ENCODE assay signal across 9 cellular contexts in genomic region chr20:51492167-51493092, GRCh38. TPM values are rescaled to one million over a fixed set of nuclear protein-coding genes. Genes with fewer than 3 reads are reported as not detected.
DNase-seq lines count a peak whose midpoint lies in the region; ATAC-seq, FAIRE-seq and TF ChIP-seq lines count a peak whose summit lies in the region.
"Had no signal": no experiment of that assay in that cellular context is flagged by ENCODE, and none has a peak within 500 bp of the region (broad histone marks: within the 10 kb centered on the region; RNA-seq: fewer than 3 reads in every experiment).

No MANE protein-coding gene starts in this region.

- H3K9me3 ChIP-seq in gastrocnemius medialis, result no peaks in the 10 kb centered on the region

- CTCF ChIA-PET in WTC11 (lab: Charles Lee), result no interaction called here

- H3K79me2 ChIP-seq in GM23338 (replicated peaks; ENCODE audit: insufficient read depth), result no peaks in the 10 kb centered on the region

- no peak overlapping the region for H3K4me2 ChIP-seq in GM23338

- peak; percentile 56 for ATAC-seq in GM23338
- ATAC-seq in WTC11, result peak; percentile 45
- peak; percentile 94 for ATAC-seq in left ventricle myocardium superior
- peak in 1 of 2 donors; percentile 24 for ATAC-seq in gastrocnemius medialis
- no peak for ATAC-seq in GM21360 (IDR thresholded peaks at IDR 0.05; ENCODE audit: unreplicated experiment)
- ATAC-seq in GM21381 (IDR thresholded peaks at IDR 0.05; ENCODE audit: unreplicated experiment), result no peak

- TF ChIP-seq POLR2A in gastrocnemius medialis (IDR thresholded peaks at IDR 0.05), result no peak

- H2AFZ ChIP-seq in GM23338, result peak overlapping the region; percentile 69; the same call in 1 of the 2 replicates

- DNase-seq in GM23338 (ENCODE audit: low spot score) (peak; percentile 28), WTC11 (ENCODE audit: low spot score) (no peak), left ventricle myocardium superior (peak; percentile 79), gastrocnemius medialis (no peak), RCC 7860 (ENCODE audit: low spot score) (no peak)
- no peak for DNase-seq in stimulated activated CD4-positive, alpha-beta T cell treated with anti-CD3 and anti-CD28 coated beads, Interleukin-2, amount 100 ng/mL, for 48 hours
- DNase-seq: NCI-H524 treated with DMSO at 0.1 percent for 48 hours had no signal

- H3K4me1 Mint-ChIP-seq in GM23338 (peaks cover 29% of the 10 kb centered on the region), WTC11 (peaks cover 25% of the 10 kb centered on the region)

- 0 out of 2 replicates have a peak overlapping the region, but pooled peaks have one; percentile 33 for H3K27ac Mint-ChIP-seq in GM23338
- no peak overlapping the region; the same call in 1 of the 2 replicates for H3K27ac Mint-ChIP-seq in WTC11

- in situ Hi-C loops in gastrocnemius medialis (cut with MboI; ENCODE audit: low sequenced_read_pairs in 4 of 4), result no loop called here

- H3K36me3 Mint-ChIP-seq in GM23338 (ENCODE audit: low read depth) (no peaks in the 10 kb centered on the region), WTC11 (no peaks in the 10 kb centered on the region)

- H3K27me3 ChIP-seq in GM23338 (ENCODE audit: insufficient read depth), result no peaks in the 10 kb centered on the region
- H3K27me3 ChIP-seq in gastrocnemius medialis, result no peaks in the 10 kb centered on the region

- H3K9me3 Mint-ChIP-seq in GM23338 (no peaks in the 10 kb centered on the region), WTC11 (no peaks in the 10 kb centered on the region)

- H3K4me3 Mint-ChIP-seq in GM23338 (no peak overlapping the region), WTC11 (no peak overlapping the region)

- POLR2A ChIA-PET in WTC11 (lab: Charles Lee), result no interaction called here

- H3K4me1 ChIP-seq in GM23338 (ENCODE audit: insufficient read depth), result peaks cover 7% of the 10 kb centered on the region; the same call in 1 of the 2 replicates
- peaks cover 0 to 4% of the 10 kb centered on the region in 2 donors for H3K4me1 ChIP-seq in gastrocnemius medialis

- H3K27ac ChIP-seq in GM23338 (ENCODE audit: low read depth), result no peak overlapping the region
- peak overlapping the region in 1 of 4 donors; percentile 16 for H3K27ac ChIP-seq in gastrocnemius medialis

- H3K27me3 Mint-ChIP-seq in GM23338 (ENCODE audit: insufficient read depth, low read depth, poor library complexity) (peaks cover 4% of the 10 kb centered on the region), WTC11 (ENCODE audit: low read depth) (no peaks in the 10 kb centered on the region)

- TF ChIP-seq CTCF in GM23338 (conservative IDR thresholded peaks at IDR 0.05; ENCODE audit: low read depth in 2 of 2) (no peak), WTC11 (IDR thresholded peaks at IDR 0.05) (no peak), gastrocnemius medialis (IDR thresholded peaks at IDR 0.05 in 4 of 5, conservative IDR thresholded peaks at IDR 0.05 in 1 of 5) (no peak)

- FAIRE-seq in RCC 7860 (lab: Jason Lieb, UNC), result no peak

- no peak overlapping the region for H3K4me3 ChIP-seq in GM23338
- peak overlapping the region in 3 of 4 donors; percentile 28 to 43 (median 37) for H3K4me3 ChIP-seq in gastrocnemius medialis

- no peaks in the 10 kb centered on the region for H3K36me3 ChIP-seq in GM23338 (ENCODE audit: insufficient read depth)
- no peaks in the 10 kb centered on the region for H3K36me3 ChIP-seq in gastrocnemius medialis

- no peaks in the 10 kb centered on the region for H4K20me1 ChIP-seq in GM23338 (replicated peaks; ENCODE audit: insufficient read depth)

- no peaks in the 10 kb centered on the region; the same call in 1 of the 2 replicates for H3K9me2 ChIP-seq in GM23338 (ENCODE audit: insufficient read depth)

- H3F3A ChIP-seq in GM23338 (replicated peaks; ENCODE audit: low read depth), result no peaks in the 10 kb centered on the region

- intact Hi-C loops in left ventricle myocardium superior (cut with micrococcal nuclease), result no loop called here
- intact Hi-C loops in gastrocnemius medialis (cut with DNase I; ENCODE audit: low total_unique reads), result no loop called here

TF ChIP-seq in GM23338, 12 proteins besides CTCF, POLR2A, EP300 and RAD21 (continues in another document):
- TF ChIP-seq EZH2phosphoT487 (IDR thresholded peaks at IDR 0.05; ENCODE audit: unreplicated experiment), result no peak
- TF ChIP-seq NANOG (IDR thresholded peaks at IDR 0.05; ENCODE audit: borderline replicate concordance), result no peak
- TF ChIP-seq EZH2 (IDR thresholded peaks at IDR 0.05; ENCODE audit: low read depth, unreplicated experiment), result no peak
- TF ChIP-seq JUNB (IDR thresholded peaks at IDR 0.05; ENCODE audit: unreplicated experiment), result no peak
- TF ChIP-seq ZNF114 (CRISPR knock-in tag; IDR thresholded peaks at IDR 0.05), result no peak
- TF ChIP-seq REST (IDR thresholded peaks at IDR 0.05; ENCODE audit: unreplicated experiment), result no peak
- TF ChIP-seq STAT1 (IDR thresholded peaks at IDR 0.05; ENCODE audit: unreplicated experiment), result no peak

TF ChIP-seq in WTC11, 78 proteins besides CTCF, POLR2A, EP300 and RAD21:
- TF ChIP-seq NFATC4 (CRISPR knock-in tag; IDR thresholded peaks at IDR 0.05) (no peak), NR3C1 (CRISPR knock-in tag; conservative IDR thresholded peaks at IDR 0.05; ENCODE audit: low read depth) (no peak)
- TF ChIP-seq, protein P1, sequence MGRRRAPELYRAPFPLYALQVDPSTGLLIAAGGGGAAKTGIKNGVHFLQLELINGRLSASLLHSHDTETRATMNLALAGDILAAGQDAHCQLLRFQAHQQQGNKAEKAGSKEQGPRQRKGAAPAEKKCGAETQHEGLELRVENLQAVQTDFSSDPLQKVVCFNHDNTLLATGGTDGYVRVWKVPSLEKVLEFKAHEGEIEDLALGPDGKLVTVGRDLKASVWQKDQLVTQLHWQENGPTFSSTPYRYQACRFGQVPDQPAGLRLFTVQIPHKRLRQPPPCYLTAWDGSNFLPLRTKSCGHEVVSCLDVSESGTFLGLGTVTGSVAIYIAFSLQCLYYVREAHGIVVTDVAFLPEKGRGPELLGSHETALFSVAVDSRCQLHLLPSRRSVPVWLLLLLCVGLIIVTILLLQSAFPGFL (CRISPR knock-in tag; IDR thresholded peaks at IDR 0.05; ENCODE audit: borderline replicate concordance), result no peak
- TF ChIP-seq, protein P2, sequence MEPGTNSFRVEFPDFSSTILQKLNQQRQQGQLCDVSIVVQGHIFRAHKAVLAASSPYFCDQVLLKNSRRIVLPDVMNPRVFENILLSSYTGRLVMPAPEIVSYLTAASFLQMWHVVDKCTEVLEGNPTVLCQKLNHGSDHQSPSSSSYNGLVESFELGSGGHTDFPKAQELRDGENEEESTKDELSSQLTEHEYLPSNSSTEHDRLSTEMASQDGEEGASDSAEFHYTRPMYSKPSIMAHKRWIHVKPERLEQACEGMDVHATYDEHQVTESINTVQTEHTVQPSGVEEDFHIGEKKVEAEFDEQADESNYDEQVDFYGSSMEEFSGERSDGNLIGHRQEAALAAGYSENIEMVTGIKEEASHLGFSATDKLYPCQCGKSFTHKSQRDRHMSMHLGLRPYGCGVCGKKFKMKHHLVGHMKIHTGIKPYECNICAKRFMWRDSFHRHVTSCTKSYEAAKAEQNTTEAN (CRISPR knock-in tag; IDR thresholded peaks at IDR 0.05), result no peak
- TF ChIP-seq, protein P3, sequence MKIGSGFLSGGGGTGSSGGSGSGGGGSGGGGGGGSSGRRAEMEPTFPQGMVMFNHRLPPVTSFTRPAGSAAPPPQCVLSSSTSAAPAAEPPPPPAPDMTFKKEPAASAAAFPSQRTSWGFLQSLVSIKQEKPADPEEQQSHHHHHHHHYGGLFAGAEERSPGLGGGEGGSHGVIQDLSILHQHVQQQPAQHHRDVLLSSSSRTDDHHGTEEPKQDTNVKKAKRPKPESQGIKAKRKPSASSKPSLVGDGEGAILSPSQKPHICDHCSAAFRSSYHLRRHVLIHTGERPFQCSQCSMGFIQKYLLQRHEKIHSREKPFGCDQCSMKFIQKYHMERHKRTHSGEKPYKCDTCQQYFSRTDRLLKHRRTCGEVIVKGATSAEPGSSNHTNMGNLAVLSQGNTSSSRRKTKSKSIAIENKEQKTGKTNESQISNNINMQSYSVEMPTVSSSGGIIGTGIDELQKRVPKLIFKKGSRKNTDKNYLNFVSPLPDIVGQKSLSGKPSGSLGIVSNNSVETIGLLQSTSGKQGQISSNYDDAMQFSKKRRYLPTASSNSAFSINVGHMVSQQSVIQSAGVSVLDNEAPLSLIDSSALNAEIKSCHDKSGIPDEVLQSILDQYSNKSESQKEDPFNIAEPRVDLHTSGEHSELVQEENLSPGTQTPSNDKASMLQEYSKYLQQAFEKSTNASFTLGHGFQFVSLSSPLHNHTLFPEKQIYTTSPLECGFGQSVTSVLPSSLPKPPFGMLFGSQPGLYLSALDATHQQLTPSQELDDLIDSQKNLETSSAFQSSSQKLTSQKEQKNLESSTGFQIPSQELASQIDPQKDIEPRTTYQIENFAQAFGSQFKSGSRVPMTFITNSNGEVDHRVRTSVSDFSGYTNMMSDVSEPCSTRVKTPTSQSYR (CRISPR knock-in tag; IDR thresholded peaks at IDR 0.05), result no peak
- TF ChIP-seq, protein P4, sequence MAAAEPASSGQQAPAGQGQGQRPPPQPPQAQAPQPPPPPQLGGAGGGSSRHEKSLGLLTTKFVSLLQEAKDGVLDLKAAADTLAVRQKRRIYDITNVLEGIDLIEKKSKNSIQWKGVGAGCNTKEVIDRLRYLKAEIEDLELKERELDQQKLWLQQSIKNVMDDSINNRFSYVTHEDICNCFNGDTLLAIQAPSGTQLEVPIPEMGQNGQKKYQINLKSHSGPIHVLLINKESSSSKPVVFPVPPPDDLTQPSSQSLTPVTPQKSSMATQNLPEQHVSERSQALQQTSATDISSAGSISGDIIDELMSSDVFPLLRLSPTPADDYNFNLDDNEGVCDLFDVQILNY (CRISPR knock-in tag; IDR thresholded peaks at IDR 0.05), result no peak

RNA-seq across cellular contexts. Expression of gene NFATC2, which starts 50.1 kb away (rescaled TPM):
- total RNA-seq in GM23338 (2014; rRNA removed; shearing (Covaris generic)), result 0.39 and 0.59 TPM in 2 replicates
- polyA plus RNA-seq in GM23338 (2016; fragmentation: Nextera tagmentation; extraction: Ambion mirVana), result 0.31 and 0.52 TPM in 2 replicates
- 1.7 to 3.0 TPM (median 2.3 TPM) in 3 replicates for total RNA-seq in WTC11 (2021)
- 2.3 TPM for total RNA-seq in left ventricle myocardium superior
- 1 to 10 TPM; 1.6 to 3.9 (median 2.8) TPM for total RNA-seq in gastrocnemius medialis

Comparison
In these comparisons a context has a peak if more than half of its experiments do, and no peak if none do; other contexts are left out.
1. ATAC-seq: peak in GM23338 (single experiment), WTC11 (single experiment) and left ventricle myocardium superior (single experiment); none in GM21360 (single experiment) and GM21381 (single experiment).
2. DNase-seq: peak in GM23338 (single experiment) and left ventricle myocardium superior (single experiment); none in WTC11 (single experiment), gastrocnemius medialis (0 of 2), stimulated activated CD4-positive, alpha-beta T cell treated with anti-CD3 and anti-CD28 coated beads, Interleukin-2, amount 100 ng/mL, for 48 hours (0 of 2) and RCC 7860 (single experiment).